ENCODE assay signal across 12 cellular contexts in the genomic region with DNA sequence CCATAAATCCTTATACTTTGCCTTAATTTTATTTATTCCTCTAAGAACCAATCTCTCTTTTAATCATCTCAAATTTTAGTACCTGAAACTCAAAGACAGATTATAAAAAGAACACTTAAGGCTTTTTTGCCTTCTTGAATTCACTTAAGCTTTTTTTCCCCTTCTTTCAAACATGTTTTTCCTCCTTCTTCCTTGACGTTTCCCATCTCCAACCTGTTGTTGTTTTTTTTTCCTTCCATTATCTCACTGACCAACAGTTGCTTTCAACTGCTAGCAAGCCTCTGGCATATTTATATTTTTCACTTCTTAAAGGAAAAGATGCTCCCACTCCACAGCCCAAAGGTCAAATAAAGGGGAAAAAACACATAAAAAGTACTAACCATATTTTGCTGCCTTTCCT. TPM values are rescaled to one million over a fixed set of nuclear protein-coding genes. Genes with fewer than 3 reads are reported as not detected.
A peak's percentile ranks its signal among the peaks of the same experiment; 100 is the strongest.
DNase-seq lines count a peak whose midpoint lies in the region; ATAC-seq, FAIRE-seq and TF ChIP-seq lines count a peak whose summit lies in the region.
"Had no signal": no experiment of that assay in that cellular context is flagged by ENCODE, and none has a peak within 500 bp of the region (broad histone marks: within the 10 kb centered on the region; RNA-seq: fewer than 3 reads in every experiment).

No MANE protein-coding gene starts in this region.

- no peak for ATAC-seq in WTC11
- no peak for ATAC-seq in foreskin keratinocyte

- H3K23ac ChIP-seq in trophoblast cell (ENCODE audit: low read length): no peak overlapping the region

- no peak overlapping the region for H4K91ac ChIP-seq in trophoblast cell (ENCODE audit: low read depth, low read length)

- no peaks in the 10 kb centered on the region for H3K9me3 ChIP-seq in trophoblast cell (ENCODE audit: insufficient read depth, low read depth, low read length)

- peaks cover 2% of the 10 kb centered on the region; the same call in 1 of the 2 replicates for H3K36me3 Mint-ChIP-seq in WTC11

- no peaks in the 10 kb centered on the region for H3K36me3 ChIP-seq in trophoblast cell (ENCODE audit: control insufficient read depth in 1 of 2, insufficient read depth in 2 of 2, low read length in 2 of 2)

- no peak overlapping the region for H2AFZ ChIP-seq in trophoblast cell (ENCODE audit: insufficient read depth, low read length, poor library complexity)

- H3K4me3 Mint-ChIP-seq in WTC11: no peak overlapping the region

- no CpG with 5 or more reads among the region's 1 CpG for WGBS in trophoblast cell (ENCODE audit: extremely low coverage, insufficient coverage, insufficient read length)

- no peaks in the 10 kb centered on the region for H3K27me3 Mint-ChIP-seq in WTC11 (ENCODE audit: low read depth)

- H4K12ac ChIP-seq in trophoblast cell (ENCODE audit: low read depth, low read length): no peak overlapping the region

- POLR2A ChIA-PET in WTC11 (lab: Charles Lee): no interaction called here

- H3K4me1 ChIP-seq in foreskin keratinocyte: peaks cover 31% of the 10 kb centered on the region
- peaks cover 7 to 9% of the 10 kb centered on the region in 2 experiments for H3K4me1 ChIP-seq in trophoblast cell (ENCODE audit: control insufficient read depth in 1 of 2, insufficient read depth in 2 of 2, low read length in 2 of 2)

- H2BK12ac ChIP-seq in trophoblast cell (ENCODE audit: low read length): no peak overlapping the region

- CTCF ChIA-PET in WTC11 (lab: Charles Lee): interaction anchor here (0.6 to 2.4 kb wide), 2 partner anchors 89 to 155 kb away, joined by 3 to 13 read pairs; no protein-coding TSS in a partner anchor

- H3K79me1 ChIP-seq in trophoblast cell (ENCODE audit: low read length): no peaks in the 10 kb centered on the region

- H3K4me3 ChIP-seq in skin epidermis: no peak overlapping the region
- no peak overlapping the region for H3K4me3 ChIP-seq in trophoblast cell (ENCODE audit: low read depth, low read length)

- H3K4me1 Mint-ChIP-seq in WTC11: peaks cover 21% of the 10 kb centered on the region

- no peak overlapping the region for H2BK120ac ChIP-seq in trophoblast cell (ENCODE audit: insufficient read depth, low read length, poor library complexity)

- H3K9me3 Mint-ChIP-seq in WTC11: no peaks in the 10 kb centered on the region; the same call in 1 of the 2 replicates

- no peak overlapping the region for H3K4ac ChIP-seq in trophoblast cell (ENCODE audit: low read depth, low read length)

- H3K27ac Mint-ChIP-seq in WTC11: peak overlapping the region; percentile 90

- no peak overlapping the region for H3K9ac ChIP-seq in trophoblast cell (ENCODE audit: low read length)

- TF ChIP-seq CTCF in WTC11 (IDR thresholded peaks at IDR 0.05) (no peak), foreskin keratinocyte (conservative IDR thresholded peaks at IDR 0.05) (no peak)

- TF ChIP-seq POLR2A in H54 (IDR thresholded peaks at IDR 0.05; ENCODE audit: low read depth, low read length): no peak

- H3K27ac ChIP-seq in foreskin keratinocyte (peak overlapping the region; percentile 24), skin epidermis (peak overlapping the region in 11 of 21 experiments; percentile 17 to 74 (median 50)), trophoblast cell (ENCODE audit: low read depth, low read length) (no peak overlapping the region)

- DNase-seq in H54 (ENCODE audit: insufficient read length, low spot score): no peak
- DNase-seq in WTC11 (ENCODE audit: low spot score): no peak
- no peak for DNase-seq in foreskin keratinocyte
- DNase-seq in GM19240 (ENCODE audit: insufficient read length, low spot score): no peak
- DNase-seq in GOT3 (lab: John Stamatoyannopoulos, UW): no peak
- DNase-seq in NCI-H1417 treated with DMSO at 0.1 percent for 48 hours (lab: John Stamatoyannopoulos, UW): no peak
- DNase-seq in trophoblast cell: no peak
- DNase-seq: activated gamma-delta T cell, DMS 273 treated with DMSO at 0.1 percent for 48 hours, NCI-H2029 had no signal

- no peak overlapping the region for H3K14ac ChIP-seq in trophoblast cell (ENCODE audit: low read length)

- H4K8ac ChIP-seq in trophoblast cell (ENCODE audit: low read depth, low read length): no peak overlapping the region

- FAIRE-seq in H54 (lab: Jason Lieb, UNC): peak; percentile 76
- FAIRE-seq: HTR-8/SVneo had no signal

- no peak overlapping the region for H2AK5ac ChIP-seq in trophoblast cell (ENCODE audit: low read length)

- H3K27me3 ChIP-seq in foreskin keratinocyte (no peaks in the 10 kb centered on the region), trophoblast cell (ENCODE audit: insufficient read depth, low read length) (no peaks in the 10 kb centered on the region)

- H3K79me2 ChIP-seq in trophoblast cell (ENCODE audit: control insufficient read depth, insufficient read depth, low read length, poor library complexity): no peaks in the 10 kb centered on the region

- no peak overlapping the region for H3K4me2 ChIP-seq in trophoblast cell (ENCODE audit: low read length)

- H2BK5ac ChIP-seq in trophoblast cell (ENCODE audit: low read depth, low read length, poor library complexity): no peak overlapping the region

- no peak overlapping the region for H3K18ac ChIP-seq in trophoblast cell (ENCODE audit: low read length)

TF ChIP-seq in WTC11, 78 proteins besides CTCF, POLR2A, EP300 and RAD21 (continues in another document):
- TF ChIP-seq, protein P1, sequence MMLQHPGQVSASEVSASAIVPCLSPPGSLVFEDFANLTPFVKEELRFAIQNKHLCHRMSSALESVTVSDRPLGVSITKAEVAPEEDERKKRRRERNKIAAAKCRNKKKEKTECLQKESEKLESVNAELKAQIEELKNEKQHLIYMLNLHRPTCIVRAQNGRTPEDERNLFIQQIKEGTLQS (CRISPR knock-in tag; conservative IDR thresholded peaks at IDR 0.05): no peak
- TF ChIP-seq, protein P2, sequence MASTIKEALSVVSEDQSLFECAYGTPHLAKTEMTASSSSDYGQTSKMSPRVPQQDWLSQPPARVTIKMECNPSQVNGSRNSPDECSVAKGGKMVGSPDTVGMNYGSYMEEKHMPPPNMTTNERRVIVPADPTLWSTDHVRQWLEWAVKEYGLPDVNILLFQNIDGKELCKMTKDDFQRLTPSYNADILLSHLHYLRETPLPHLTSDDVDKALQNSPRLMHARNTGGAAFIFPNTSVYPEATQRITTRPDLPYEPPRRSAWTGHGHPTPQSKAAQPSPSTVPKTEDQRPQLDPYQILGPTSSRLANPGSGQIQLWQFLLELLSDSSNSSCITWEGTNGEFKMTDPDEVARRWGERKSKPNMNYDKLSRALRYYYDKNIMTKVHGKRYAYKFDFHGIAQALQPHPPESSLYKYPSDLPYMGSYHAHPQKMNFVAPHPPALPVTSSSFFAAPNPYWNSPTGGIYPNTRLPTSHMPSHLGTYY (CRISPR knock-in tag; IDR thresholded peaks at IDR 0.05): no peak
- TF ChIP-seq GABPB1 (CRISPR knock-in tag; IDR thresholded peaks at IDR 0.05) (no peak), EMX1 (CRISPR knock-in tag; IDR thresholded peaks at IDR 0.05) (no peak), SOX15 (CRISPR knock-in tag; IDR thresholded peaks at IDR 0.05) (no peak), ZBTB21 (CRISPR knock-in tag; IDR thresholded peaks at IDR 0.05; ENCODE audit: borderline replicate concordance) (no peak), CREB1 (CRISPR knock-in tag; IDR thresholded peaks at IDR 0.05) (no peak), ZNF423 (CRISPR knock-in tag; IDR thresholded peaks at IDR 0.05) (no peak)
- TF ChIP-seq, protein P3, sequence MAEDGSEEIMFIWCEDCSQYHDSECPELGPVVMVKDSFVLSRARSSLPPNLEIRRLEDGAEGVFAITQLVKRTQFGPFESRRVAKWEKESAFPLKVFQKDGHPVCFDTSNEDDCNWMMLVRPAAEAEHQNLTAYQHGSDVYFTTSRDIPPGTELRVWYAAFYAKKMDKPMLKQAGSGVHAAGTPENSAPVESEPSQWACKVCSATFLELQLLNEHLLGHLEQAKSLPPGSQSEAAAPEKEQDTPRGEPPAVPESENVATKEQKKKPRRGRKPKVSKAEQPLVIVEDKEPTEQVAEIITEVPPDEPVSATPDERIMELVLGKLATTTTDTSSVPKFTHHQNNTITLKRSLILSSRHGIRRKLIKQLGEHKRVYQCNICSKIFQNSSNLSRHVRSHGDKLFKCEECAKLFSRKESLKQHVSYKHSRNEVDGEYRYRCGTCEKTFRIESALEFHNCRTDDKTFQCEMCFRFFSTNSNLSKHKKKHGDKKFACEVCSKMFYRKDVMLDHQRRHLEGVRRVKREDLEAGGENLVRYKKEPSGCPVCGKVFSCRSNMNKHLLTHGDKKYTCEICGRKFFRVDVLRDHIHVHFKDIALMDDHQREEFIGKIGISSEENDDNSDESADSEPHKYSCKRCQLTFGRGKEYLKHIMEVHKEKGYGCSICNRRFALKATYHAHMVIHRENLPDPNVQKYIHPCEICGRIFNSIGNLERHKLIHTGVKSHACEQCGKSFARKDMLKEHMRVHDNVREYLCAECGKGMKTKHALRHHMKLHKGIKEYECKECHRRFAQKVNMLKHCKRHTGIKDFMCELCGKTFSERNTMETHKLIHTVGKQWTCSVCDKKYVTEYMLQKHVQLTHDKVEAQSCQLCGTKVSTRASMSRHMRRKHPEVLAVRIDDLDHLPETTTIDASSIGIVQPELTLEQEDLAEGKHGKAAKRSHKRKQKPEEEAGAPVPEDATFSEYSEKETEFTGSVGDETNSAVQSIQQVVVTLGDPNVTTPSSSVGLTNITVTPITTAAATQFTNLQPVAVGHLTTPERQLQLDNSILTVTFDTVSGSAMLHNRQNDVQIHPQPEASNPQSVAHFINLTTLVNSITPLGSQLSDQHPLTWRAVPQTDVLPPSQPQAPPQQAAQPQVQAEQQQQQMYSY (CRISPR knock-in tag; IDR thresholded peaks at IDR 0.05): no peak

RNA-seq across cellular contexts. Expression of a gene that starts 32.2 kb away (rescaled TPM):
- 19.2 to 32.4 TPM (median 22.4 TPM) in 3 replicates for total RNA-seq in WTC11 (2021)
- total RNA-seq in foreskin keratinocyte: 26.4 and 27.0 TPM in 2 replicates
- 13.2 and 16.4 TPM in 2 replicates for polyA plus RNA-seq in foreskin keratinocyte
- polyA plus RNA-seq in trophoblast cell (2013): 18.9 and 19.2 TPM in 2 replicates
